25 cellular contexts compared by ENCODE assay signal in genomic region chr2:133418671-133419070, GRCh38.
"Had no signal": no experiment of that assay in that cellular context is flagged by ENCODE, and none has a peak within 500 bp of the region (broad histone marks: within the 10 kb centered on the region; RNA-seq: fewer than 3 reads in every experiment).

No MANE protein-coding gene starts in this region.

- H3K4me1 ChIP-seq: colonic mucosa, spleen had no signal

- H3K9me3 ChIP-seq: colonic mucosa, esophagus muscularis mucosa, gastroesophageal sphincter, mucosa of descending colon, spleen, thyroid gland had no signal

- DNase-seq: activated CD4-positive, alpha-beta T cell treated with anti-CD3 and anti-CD28 coated beads, Interleukin-2, amount 10 ng/mL, durations not matched to agents 7 days and 5 days; activated CD4-positive, CD25-positive, alpha-beta regulatory T cell treated with anti-CD3 and anti-CD28 coated beads, Interleukin-2, amount 50 U/mL, for 72 hours; activated CD8-positive, alpha-beta memory T cell treated with anti-CD3 and anti-CD28 coated beads, Interleukin-2, amount 10 ng/mL, durations not matched to agents 7 days and 5 days; activated CD8-positive, alpha-beta T cell treated with anti-CD3 and anti-CD28 coated beads for 36 hours; activated effector memory CD4-positive, alpha-beta T cell treated with anti-CD3 and anti-CD28 coated beads, Interleukin-2, amount 50 U/mL, for 16 hours; activated naive CD4-positive, alpha-beta T cell treated with anti-CD3 and anti-CD28 coated beads, Interleukin-2, amount 10 ng/mL, durations not matched to agents 7 days and 5 days; activated T-cell treated with anti-CD3 and anti-CD28 coated beads for 4 hours; anterior cingulate cortex; colonic mucosa; dorsolateral prefrontal cortex; effector memory CD8-positive, alpha-beta T cell; head of caudate nucleus; hypothalamus; left cardiac atrium; mucosa of descending colon; retina; spleen; stimulated activated CD4-positive, alpha-beta T cell treated with anti-CD3 and anti-CD28 coated beads, Interleukin-4, amount 100 ng/mL, for 4 hours; stimulated activated naive CD8-positive, alpha-beta T cell treated with anti-CD3 and anti-CD28 coated beads, Interleukin-15, Interleukin-2, amounts not matched to agents 100 U/mL and 50 U/mL, for 24 hours; T-cell; thyroid gland had no signal

- H3K4me3 ChIP-seq: colonic mucosa, dorsolateral prefrontal cortex, esophagus muscularis mucosa, gastroesophageal sphincter, mucosa of descending colon, spleen, thyroid gland had no signal

- FAIRE-seq: islet of Langerhans had no signal

- H3K36me3 ChIP-seq: colonic mucosa, esophagus muscularis mucosa, gastroesophageal sphincter, spleen, thyroid gland had no signal

- H3K27me3 ChIP-seq: colonic mucosa, dorsolateral prefrontal cortex, esophagus muscularis mucosa, gastroesophageal sphincter, spleen, thyroid gland had no signal

- H3K27ac ChIP-seq: colonic mucosa, dorsolateral prefrontal cortex, esophagus muscularis mucosa, gastroesophageal sphincter, spleen, thyroid gland, VCaP had no signal

- ATAC-seq: activated CD8-positive, alpha-beta memory T cell treated with anti-CD3 and anti-CD28 coated beads, Interleukin-2, amount 10 ng/mL, durations not matched to agents 7 days and 5 days; activated CD8-positive, alpha-beta T cell treated with anti-CD3 and anti-CD28 coated beads for 36 hours; effector memory CD8-positive, alpha-beta T cell; gastroesophageal sphincter; left cardiac atrium; mucosa of descending colon; stimulated activated naive CD8-positive, alpha-beta T cell treated with anti-CD3 and anti-CD28 coated beads, Interleukin-15, Interleukin-2, amounts not matched to agents 100 U/mL and 50 U/mL, for 24 hours; T-cell had no signal
